21 cellular contexts compared by ENCODE assay signal in genomic region chr9:131111186-131111853, GRCh38. TPM values are rescaled to one million over a fixed set of nuclear protein-coding genes. Genes with fewer than 3 reads are reported as not detected.
DNase-seq lines count a peak whose midpoint lies in the region; ATAC-seq and TF ChIP-seq lines count a peak whose summit lies in the region.
"Had no signal": no experiment of that assay in that cellular context is flagged by ENCODE, and none has a peak within 500 bp of the region (broad histone marks: within the 10 kb centered on the region; RNA-seq: fewer than 3 reads in every experiment).

No MANE protein-coding gene starts in this region.

- POLR2A ChIA-PET in RWPE1 (lab: Yijun Ruan, JAX; ENCODE audit: low non-redundant PET) = no interaction called here

- no peaks in the 10 kb centered on the region for H3K9me3 Mint-ChIP-seq in endodermal cell
- no peaks in the 10 kb centered on the region for H3K9me3 Mint-ChIP-seq in effector memory CD8-positive, alpha-beta T cell
- H3K9me3 Mint-ChIP-seq in osteocyte (ENCODE audit: unreplicated experiment) = no peaks in the 10 kb centered on the region
- H3K9me3 Mint-ChIP-seq: activated naive CD4-positive, alpha-beta T cell treated with anti-CD3 and anti-CD28 coated beads, Interleukin-2, amount 10 ng/mL, durations not matched to agents 7 days and 5 days had no signal

- no peak for TF ChIP-seq EP300 in sigmoid colon (IDR thresholded peaks at IDR 0.05)

- TF ChIP-seq POLR2A in sigmoid colon (IDR thresholded peaks at IDR 0.05) = no peak

- no peaks in the 10 kb centered on the region for H3K27me3 ChIP-seq in endodermal cell (ENCODE audit: control insufficient read depth, insufficient read depth, low read length, poor library complexity, severe bottlenecking)
- no peaks in the 10 kb centered on the region for H3K27me3 ChIP-seq in neuron (ENCODE audit: insufficient read depth, low read length)
- no peaks in the 10 kb centered on the region for H3K27me3 ChIP-seq in sigmoid colon
- H3K27me3 ChIP-seq: cardiac muscle cell, SJSA1 had no signal

- TF ChIP-seq CTCF in RWPE1 (conservative IDR thresholded peaks at IDR 0.05; ENCODE audit: low read depth) = no peak
- TF ChIP-seq CTCF in endodermal cell (conservative IDR thresholded peaks at IDR 0.05) = no peak
- no peak for TF ChIP-seq CTCF in sigmoid colon (IDR thresholded peaks at IDR 0.05)
- TF ChIP-seq CTCF in osteocyte (IDR thresholded peaks at IDR 0.05) = no peak

- CTCF ChIA-PET in RWPE1 (lab: Yijun Ruan, JAX) = interaction anchor here (0.6 to 2.0 kb wide), 3 partner anchors 14 to 65 kb away, joined by 3 to 5 read pairs (median 3); no protein-coding TSS in a partner anchor

- peak; percentile 42 for DNase-seq in ELR (ENCODE audit: low read depth)
- no peak for DNase-seq in RWPE1 (ENCODE audit: low spot score)
- DNase-seq in endodermal cell = no peak
- DNase-seq in effector memory CD8-positive, alpha-beta T cell = no peak
- DNase-seq in sigmoid colon = no peak
- no peak for DNase-seq in left ventricle myocardium superior
- no peak for DNase-seq in osteocyte (ENCODE audit: extremely low spot score, unreplicated experiment)
- DNase-seq: activated CD4-positive, alpha-beta T cell treated with anti-CD3 and anti-CD28 coated beads for 1 hour; activated CD8-positive, alpha-beta memory T cell treated with anti-CD3 and anti-CD28 coated beads, Interleukin-2, amount 50 U/mL, for 48 hours; activated naive CD4-positive, alpha-beta T cell treated with anti-CD3 and anti-CD28 coated beads, Interleukin-2, amount 10 ng/mL, durations not matched to agents 7 days and 5 days; GDM1; KG1; mucosa of descending colon; NCI-H1436; NCI-H2227 treated with DMSO at 0.1 percent for 48 hours; NK-92 treated with Interleukin-12 subunit alpha and Interleukin-12 subunit beta, amount 100 ng/mL, for 24 hours; stimulated activated CD4-positive, alpha-beta T cell treated with anti-CD3 and anti-CD28 coated beads, Interleukin-12 subunit alpha, Interleukin-12 subunit beta, amount 100 ng/mL, for 4 hours; stimulated activated naive CD4-positive, alpha-beta T cell treated with Interleukin-2 at 50 U/mL for 16 hours had no signal

- no peaks in the 10 kb centered on the region for H3K27me3 Mint-ChIP-seq in endodermal cell (ENCODE audit: insufficient read depth)
- peaks cover 12 to 49% of the 10 kb centered on the region in 2 donors for H3K27me3 Mint-ChIP-seq in effector memory CD8-positive, alpha-beta T cell
- no peaks in the 10 kb centered on the region for H3K27me3 Mint-ChIP-seq in osteocyte (ENCODE audit: unreplicated experiment)

- H3K9me3 ChIP-seq in endodermal cell (ENCODE audit: control insufficient read depth, low read length) = no peaks in the 10 kb centered on the region
- H3K9me3 ChIP-seq in neuron (ENCODE audit: low read length) = no peaks in the 10 kb centered on the region
- H3K9me3 ChIP-seq in sigmoid colon = no peaks in the 10 kb centered on the region
- H3K9me3 ChIP-seq: mucosa of descending colon, SJSA1 had no signal

- H3K27ac Mint-ChIP-seq in endodermal cell (peak overlapping the region; percentile 64), osteocyte (ENCODE audit: unreplicated experiment) (no peak overlapping the region)
- no peak overlapping the region for H3K27ac Mint-ChIP-seq in effector memory CD8-positive, alpha-beta T cell
- H3K27ac Mint-ChIP-seq: activated naive CD4-positive, alpha-beta T cell treated with anti-CD3 and anti-CD28 coated beads, Interleukin-2, amount 10 ng/mL, durations not matched to agents 7 days and 5 days had no signal

- no peak overlapping the region for H3K9ac ChIP-seq in endodermal cell (ENCODE audit: extremely low read depth, low read length, poor library complexity, severe bottlenecking)

- peak overlapping the region; percentile 67 for H3K27ac ChIP-seq in RWPE1
- H3K27ac ChIP-seq in endodermal cell (ENCODE audit: low read depth, low read length) = peak overlapping the region; percentile 91
- no peak overlapping the region for H3K27ac ChIP-seq in sigmoid colon
- H3K27ac ChIP-seq: cardiac muscle cell, SJSA1 had no signal

- H3K4me1 Mint-ChIP-seq in endodermal cell (peaks cover 3% of the 10 kb centered on the region), osteocyte (ENCODE audit: unreplicated experiment) (peaks cover 22% of the 10 kb centered on the region)
- H3K4me1 Mint-ChIP-seq in effector memory CD8-positive, alpha-beta T cell (ENCODE audit: low read depth in 2 of 2) = no peaks in the 10 kb centered on the region
- H3K4me1 Mint-ChIP-seq: activated naive CD4-positive, alpha-beta T cell treated with anti-CD3 and anti-CD28 coated beads, Interleukin-2, amount 10 ng/mL, durations not matched to agents 7 days and 5 days had no signal

- WGBS in endodermal cell (ENCODE audit: insufficient coverage in 1 of 2, insufficient read length in 1 of 2), 2 experiments = 69 to 91% methylated on average over 6 to 10 of the region's 10 CpGs
- 69 to 73% methylated on average over 10 of the region's 10 CpGs for WGBS in sigmoid colon, 2 donors

- no peak overlapping the region for H3K4me3 Mint-ChIP-seq in endodermal cell
- H3K4me3 Mint-ChIP-seq in effector memory CD8-positive, alpha-beta T cell = no peak overlapping the region
- H3K4me3 Mint-ChIP-seq in osteocyte (ENCODE audit: unreplicated experiment) = no peak overlapping the region
- H3K4me3 Mint-ChIP-seq: activated naive CD4-positive, alpha-beta T cell treated with anti-CD3 and anti-CD28 coated beads, Interleukin-2, amount 10 ng/mL, durations not matched to agents 7 days and 5 days had no signal

- peaks cover 9% of the 10 kb centered on the region for H3K36me3 ChIP-seq in endodermal cell (ENCODE audit: control insufficient read depth, insufficient read depth, low read length)
- H3K36me3 ChIP-seq in neuron (ENCODE audit: insufficient read depth, low read length) = peaks cover 5% of the 10 kb centered on the region
- no peaks in the 10 kb centered on the region for H3K36me3 ChIP-seq in sigmoid colon
- H3K36me3 ChIP-seq: cardiac muscle cell, SJSA1 had no signal

- H3K4me3 ChIP-seq in endodermal cell (ENCODE audit: low read length) = no peak overlapping the region
- no peak overlapping the region for H3K4me3 ChIP-seq in neuron (ENCODE audit: low read length)
- H3K4me3 ChIP-seq in sigmoid colon = no peak overlapping the region
- H3K4me3 ChIP-seq: cardiac muscle cell, mucosa of descending colon, SJSA1 had no signal

- ATAC-seq in effector memory CD8-positive, alpha-beta T cell (replicated peaks) = no peak
- no peak for ATAC-seq in left ventricle myocardium superior
- ATAC-seq: mucosa of descending colon had no signal

- H3K4me1 ChIP-seq in endodermal cell (ENCODE audit: control insufficient read depth, insufficient read depth, low read length) (no peaks in the 10 kb centered on the region), neuron (ENCODE audit: insufficient read depth, low read length) (peaks cover 15% of the 10 kb centered on the region), sigmoid colon (no peaks in the 10 kb centered on the region)
- H3K4me1 ChIP-seq: SJSA1 had no signal

- H3K36me3 Mint-ChIP-seq in endodermal cell (ENCODE audit: low read depth) (peaks cover 54% of the 10 kb centered on the region), osteocyte (ENCODE audit: unreplicated experiment) (peaks cover 2% of the 10 kb centered on the region)
- H3K36me3 Mint-ChIP-seq in effector memory CD8-positive, alpha-beta T cell (ENCODE audit: insufficient read depth) = no peaks in the 10 kb centered on the region
- H3K36me3 Mint-ChIP-seq: activated naive CD4-positive, alpha-beta T cell treated with anti-CD3 and anti-CD28 coated beads, Interleukin-2, amount 10 ng/mL, durations not matched to agents 7 days and 5 days had no signal

- intact Hi-C loops in sigmoid colon (cut with DNase I) (no loop called here), left ventricle myocardium superior (cut with micrococcal nuclease) (no loop called here)

- H2AFZ ChIP-seq in neuron (ENCODE audit: low read depth, low read length) = peak overlapping the region; percentile 33

RNA-seq across cellular contexts. Expression of gene NUP214, which starts 14.1 kb away (rescaled TPM):
- total RNA-seq in endodermal cell = 10 to 100 TPM; 56.7 to 59.9 TPM
- 27.4 TPM for polyA plus RNA-seq in endodermal cell (2013, experiment 1 of 2)
- polyA plus RNA-seq in endodermal cell (2013, experiment 2 of 2) = 25.6 TPM
- 10 to 100 TPM; 28.5 to 87.5 (median 38.9) TPM for total RNA-seq in sigmoid colon
- 10 to 100 TPM in 2 of 3 donors, 1 to 10 TPM in 1; 9.2 to 22.0 (median 21.0) TPM for polyA plus RNA-seq in sigmoid colon
- total RNA-seq in left ventricle myocardium superior = 28.9 TPM
- total RNA-seq in osteocyte = 45.4 and 51.5 TPM in 2 replicates

RNA-seq across cellular contexts. Expression of gene AIF1L, which starts 15.0 kb away (rescaled TPM):
- 100 to 1,000 TPM in 1 of 2 donors, 10 to 100 TPM in 1; 93.4 to 117 TPM for total RNA-seq in endodermal cell
- polyA plus RNA-seq in endodermal cell (2013, experiment 1 of 2) = 77.0 TPM
- polyA plus RNA-seq in endodermal cell (2013, experiment 2 of 2) = 73.0 TPM
- 10 to 100 TPM in 1 of 4 donors, 1 to 10 TPM in 3; 2.5 to 11.6 (median 3.9) TPM for total RNA-seq in sigmoid colon
- polyA plus RNA-seq in sigmoid colon = 1 to 10 TPM; 2.4 to 3.9 (median 3.2) TPM
- total RNA-seq in left ventricle myocardium superior = 22.9 TPM
- total RNA-seq in osteocyte = 26.3 and 31.1 TPM in 2 replicates

Comparison
In these comparisons a context has a peak if more than half of its experiments do, and no peak if none do; other contexts are left out.
1. H3K27ac ChIP-seq: peak in RWPE1 (single experiment) and endodermal cell (single experiment); none in sigmoid colon (0 of 4).